In genomic region chr20:24086121-24086520, GRCh38 we compare ENCODE assay signal across 9 cellular contexts.
"Had no signal": no experiment of that assay in that cellular context is flagged by ENCODE, and none has a peak within 500 bp of the region (broad histone marks: within the 10 kb centered on the region; RNA-seq: fewer than 3 reads in every experiment).

No MANE protein-coding gene starts in this region.

- H3K9me3 Mint-ChIP-seq: HFFc6 had no signal

- DNase-seq: GM23248, GOT3, H7, HFFc6, IMR-90 had no signal

- ATAC-seq: HCT116, K562 had no signal

- H3K9ac ChIP-seq: GM23248 had no signal

- H3K4me1 ChIP-seq: HAP-1 had no signal

- FAIRE-seq: HTR-8/SVneo, K562 had no signal

- H2AFZ ChIP-seq: GM23248 had no signal

- H3K36me3 ChIP-seq: HAP-1 had no signal

- H3K4me3 ChIP-seq: GM23248, HAP-1, K562 had no signal

- H3K27ac Mint-ChIP-seq: HFFc6 had no signal

- H3K27ac ChIP-seq: GM23248 had no signal

- H3K4me3 Mint-ChIP-seq: HFFc6 had no signal

- H3K9me3 ChIP-seq: HAP-1 had no signal
